ENCODE assay signal across 10 cellular contexts in the genomic region with DNA sequence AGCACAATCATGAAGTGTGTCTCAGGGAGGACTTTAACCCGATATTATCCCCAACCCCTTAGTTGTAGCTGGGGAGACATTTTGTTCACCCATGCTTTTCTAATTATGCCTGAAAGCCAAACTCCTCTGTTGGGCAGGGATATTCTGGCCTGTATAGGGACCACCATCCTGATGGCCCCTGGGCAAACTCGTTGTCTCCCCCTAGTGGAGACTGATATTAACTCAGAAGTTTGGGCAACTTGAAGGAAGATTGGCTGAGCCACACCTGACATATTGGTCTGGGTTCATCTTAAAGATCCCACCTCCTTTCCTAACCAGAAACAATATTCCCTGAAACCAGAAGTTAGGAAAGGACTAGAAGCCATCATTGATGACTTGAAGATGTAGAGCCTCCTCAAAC. TPM values are rescaled to one million over a fixed set of nuclear protein-coding genes. Genes with fewer than 3 reads are reported as not detected.
DNase-seq lines count a peak whose midpoint lies in the region; ATAC-seq and TF ChIP-seq lines count a peak whose summit lies in the region.
"Had no signal": no experiment of that assay in that cellular context is flagged by ENCODE, and none has a peak within 500 bp of the region (broad histone marks: within the 10 kb centered on the region; RNA-seq: fewer than 3 reads in every experiment).

No MANE protein-coding gene starts in this region.

- ATAC-seq in lower lobe of right lung (no peak), HG03520 (IDR thresholded peaks at IDR 0.05; ENCODE audit: unreplicated experiment) (no peak)

- TF ChIP-seq CTCF in HFF-Myc (IDR thresholded peaks at IDR 0.05; ENCODE audit: low read depth, low read length, missing control alignments) = peak; percentile 63
- TF ChIP-seq CTCF in WERI-Rb-1 (IDR thresholded peaks at IDR 0.05; ENCODE audit: low read depth, low read length) = peak; percentile 35
- TF ChIP-seq CTCF in lower lobe of right lung (IDR thresholded peaks at IDR 0.05) = peak; percentile 53

- intact Hi-C loops in lower lobe of right lung (cut with DNase I) = no loop called here

- H3K27ac ChIP-seq in WERI-Rb-1 (no peak overlapping the region), lower lobe of right lung (no peak overlapping the region)
- H3K27ac ChIP-seq: BLaER1, prostate gland had no signal

- H3K4me3 ChIP-seq in HFF-Myc (replicated peaks; ENCODE audit: low read depth, low read length) (no peak overlapping the region), WERI-Rb-1 (ENCODE audit: low read depth, low read length) (no peak overlapping the region), lower lobe of right lung (no peak overlapping the region)
- H3K4me3 ChIP-seq: BLaER1, prostate gland had no signal

- H3K9me3 ChIP-seq in WERI-Rb-1 (ENCODE audit: severe bottlenecking) (peaks cover 2% of the 10 kb centered on the region), lower lobe of right lung (no peaks in the 10 kb centered on the region)
- H3K9me3 ChIP-seq: prostate gland had no signal

- DNase-seq in NCI-H1694 (lab: John Stamatoyannopoulos, UW) (peak; percentile 5), NCI-H1694 treated with DMSO at 0.1 percent for 48 hours (lab: John Stamatoyannopoulos, UW) (no peak), HFF-Myc (ENCODE audit: extremely low read depth, low read depth) (no peak), WERI-Rb-1 (no peak), lower lobe of right lung (no peak), SW 1271 (lab: John Stamatoyannopoulos, UW) (no peak)
- DNase-seq in activated effector memory CD4-positive, alpha-beta T cell treated with Interleukin-2 at 50 U/mL for 16 hours = no peak

- H3K27me3 ChIP-seq in WERI-Rb-1 (ENCODE audit: insufficient read depth, low read depth, severe bottlenecking) (no peaks in the 10 kb centered on the region), lower lobe of right lung (ENCODE audit: low read depth) (no peaks in the 10 kb centered on the region)
- H3K27me3 ChIP-seq: BLaER1 had no signal

- H3K4me1 ChIP-seq in lower lobe of right lung = peaks cover 4% of the 10 kb centered on the region
- H3K4me1 ChIP-seq: BLaER1, prostate gland had no signal

- H3K36me3 ChIP-seq in WERI-Rb-1 = no peaks in the 10 kb centered on the region
- H3K36me3 ChIP-seq in lower lobe of right lung = no peaks in the 10 kb centered on the region
- H3K36me3 ChIP-seq: BLaER1, prostate gland had no signal

RNA-seq across cellular contexts. Expression of a gene that starts 42.3 kb away (rescaled TPM):
- total RNA-seq in lower lobe of right lung = 6.5 TPM
